29 cellular contexts compared by ENCODE assay signal in the genomic region with DNA sequence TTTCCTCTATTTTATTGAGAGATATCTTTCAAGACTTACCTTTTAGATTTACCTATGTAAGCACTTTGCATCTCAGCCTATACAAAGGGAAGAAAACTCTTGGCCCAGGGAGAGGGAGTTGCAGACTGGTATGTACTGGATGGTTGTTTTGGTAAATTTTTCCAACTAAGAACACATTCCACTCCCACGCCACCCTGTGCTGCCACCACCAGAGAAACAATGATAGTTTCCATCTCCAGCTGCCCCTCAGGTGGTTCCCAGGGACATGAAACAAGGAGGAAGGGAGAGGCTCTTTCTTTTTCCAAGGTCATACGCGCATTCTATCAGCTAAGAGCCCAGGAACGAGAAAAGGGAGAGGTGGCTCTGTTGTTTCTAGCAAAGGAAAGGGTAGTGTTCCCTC. TPM values are rescaled to one million over a fixed set of nuclear protein-coding genes. Genes with fewer than 3 reads are reported as not detected.
DNase-seq lines count a peak whose midpoint lies in the region; ATAC-seq, FAIRE-seq and TF ChIP-seq lines count a peak whose summit lies in the region.
"Had no signal": no experiment of that assay in that cellular context is flagged by ENCODE, and none has a peak within 500 bp of the region (broad histone marks: within the 10 kb centered on the region; RNA-seq: fewer than 3 reads in every experiment).

No MANE protein-coding gene starts in this region.

- H3K27me3 Mint-ChIP-seq in progenitor cell of endocrine pancreas: no peaks in the 10 kb centered on the region
- H3K27me3 Mint-ChIP-seq: activated CD4-positive, alpha-beta T cell treated with anti-CD3 and anti-CD28 coated beads for 36 hours; activated naive CD8-positive, alpha-beta T cell had no signal

- H3K9ac ChIP-seq in HUES64 (ENCODE audit: low read depth, low read length): no peak overlapping the region
- H3K9ac ChIP-seq in K562 (ENCODE audit: insufficient read depth in 1 of 2, low read depth in 2 of 2, low read length in 2 of 2): no peak overlapping the region

- ATAC-seq in K562: no peak; the same call in 2 of the 3 replicates
- ATAC-seq in HG02798 (IDR thresholded peaks at IDR 0.05; ENCODE audit: poor library complexity, unreplicated experiment): no peak
- ATAC-seq in HG03175 (IDR thresholded peaks at IDR 0.05; ENCODE audit: unreplicated experiment): no peak
- ATAC-seq: activated CD4-positive, alpha-beta T cell treated with anti-CD3 and anti-CD28 coated beads for 36 hours; activated CD8-positive, alpha-beta T cell treated with anti-CD3 and anti-CD28 coated beads, Interleukin-2, amount 10 ng/mL, durations not matched to agents 7 days and 5 days; gastroesophageal sphincter; HCT116 had no signal

- peaks cover 37% of the 10 kb centered on the region for H3K36me3 Mint-ChIP-seq in progenitor cell of endocrine pancreas (ENCODE audit: insufficient read depth)

- no peaks in the 10 kb centered on the region for H3K9me1 ChIP-seq in K562 (ENCODE audit: control insufficient read depth, insufficient read depth, low read length)

- TF ChIP-seq POLR2A in K562 (conservative IDR thresholded peaks at IDR 0.05): no peak

- TF ChIP-seq RAD21 in K562 (CRISPR knock-in tag; conservative IDR thresholded peaks at IDR 0.05 in 1 of 2, IDR thresholded peaks at IDR 0.05 in 1 of 2): no peak

- no peak for DNase-seq in K562 (ENCODE audit: extremely low read depth in 1 of 4, low spot score in 3 of 4)
- peak; percentile 30 for DNase-seq in iris pigment epithelial cell (ENCODE audit: low read depth)
- DNase-seq in progenitor cell of endocrine pancreas (ENCODE audit: low spot score, unreplicated experiment): no peak
- no peak for DNase-seq in H4 (ENCODE audit: low spot score)
- DNase-seq: activated CD4-positive, alpha-beta T cell treated with anti-CD3 and anti-CD28 coated beads for 36 hours; activated CD8-positive, alpha-beta T cell treated with anti-CD3 and anti-CD28 coated beads, Interleukin-2, amount 10 ng/mL, durations not matched to agents 7 days and 5 days; C1 segment of cervical spinal cord; Caco-2; central memory CD4-positive, alpha-beta T cell; DMS79; GF-D8; Kasumi-1; NCI-H2171; NCI-H510A; PC-9; SHP77; small intestine; stomach; transverse colon had no signal

- H3K9me3 ChIP-seq in HUES64 (ENCODE audit: insufficient read depth, low read depth, low read length): no peaks in the 10 kb centered on the region
- H3K9me3 ChIP-seq in K562 (replicated peaks; ENCODE audit: control insufficient read depth, insufficient read depth, low read depth, low read length): no peaks in the 10 kb centered on the region
- H3K9me3 ChIP-seq: ascending aorta, Caco-2, neutrophil, transverse colon had no signal

- POLR2A ChIA-PET in K562 (lab: Yijun Ruan, JAX): interaction anchor here (0.8 kb wide), 1 partner anchor 10 kb away, joined by 3 read pairs; no protein-coding TSS in a partner anchor

- no TSS peak for BruUV-seq in K562 (replicated peaks; lab: Mats Ljungman, UMichigan)

- H2AFZ ChIP-seq in K562 (ENCODE audit: low read depth, low read length): no peak overlapping the region
- H2AFZ ChIP-seq: PC-9 had no signal

- H3K4me3 Mint-ChIP-seq in progenitor cell of endocrine pancreas (ENCODE audit: low read depth): no peak overlapping the region
- H3K4me3 Mint-ChIP-seq: activated CD4-positive, alpha-beta T cell treated with anti-CD3 and anti-CD28 coated beads for 36 hours; activated CD8-positive, alpha-beta T cell treated with anti-CD3 and anti-CD28 coated beads, Interleukin-2, amount 10 ng/mL, durations not matched to agents 7 days and 5 days; activated naive CD8-positive, alpha-beta T cell had no signal

- H3K9me3 Mint-ChIP-seq in progenitor cell of endocrine pancreas (ENCODE audit: low read depth): peaks cover 7% of the 10 kb centered on the region

- H3K36me3 ChIP-seq in HUES64 (ENCODE audit: insufficient read depth, low read length): 0 out of 2 replicates have a peak, but pooled peaks cover 4% of the 10 kb centered on the region
- no peaks in the 10 kb centered on the region for H3K36me3 ChIP-seq in K562 (ENCODE audit: control insufficient read depth, insufficient read depth, low read length)
- H3K36me3 ChIP-seq: ascending aorta, gastroesophageal sphincter, neutrophil, stomach, transverse colon had no signal

- 50% methylated on average over 4 of the region's 4 CpGs for WGBS in HUES64
- 73% methylated on average over 3 of the region's 4 CpGs for WGBS in K562 (ENCODE audit: insufficient coverage, low coverage, missing lambda C conversion rate)

- no peak for TF ChIP-seq CTCF in K562 (IDR thresholded peaks at IDR 0.05 in 2 of 3, conservative IDR thresholded peaks at IDR 0.05 in 1 of 3; ENCODE audit: insufficient read depth in 2 of 3, low read depth in 1 of 3, low read length in 3 of 3)
- no peak for TF ChIP-seq CTCF in progenitor cell of endocrine pancreas (IDR thresholded peaks at IDR 0.05; ENCODE audit: unreplicated experiment)

- intact Hi-C loops in K562 (cut with micrococcal nuclease): no loop called here

- CTCF ChIA-PET in K562 (lab: Yijun Ruan, JAX; ENCODE audit: low intra/inter-chr PET ratio): no interaction called here

- H3K4me3 ChIP-seq in HUES64 (ENCODE audit: low read length) (no peak overlapping the region), K562 (no peak overlapping the region)
- H3K4me3 ChIP-seq: ascending aorta, gastroesophageal sphincter, PC-9, stomach, transverse colon had no signal

- H3K27me3 ChIP-seq in HUES64 (ENCODE audit: insufficient read depth, low read length) (no peaks in the 10 kb centered on the region), K562 (ENCODE audit: control insufficient read depth in 2 of 2, insufficient read depth in 2 of 2, low read length in 2 of 2) (no peaks in the 10 kb centered on the region)
- H3K27me3 ChIP-seq: ascending aorta, gastroesophageal sphincter, neutrophil, stomach, transverse colon had no signal

- no peak for FAIRE-seq in K562 (lab: Jason Lieb, UNC)
- FAIRE-seq: HTR-8/SVneo, small intestine had no signal

- H4K20me1 ChIP-seq in K562 (replicated peaks; ENCODE audit: control insufficient read depth, insufficient read depth, low read length): no peaks in the 10 kb centered on the region

- H3K27ac ChIP-seq in HUES64 (ENCODE audit: low read depth, low read length): peak overlapping the region; percentile 48; the same call in 1 of the 2 replicates
- no peak overlapping the region for H3K27ac ChIP-seq in K562 (ENCODE audit: extremely low read depth, low read depth, low read length)
- H3K27ac ChIP-seq: ascending aorta, gastroesophageal sphincter, neutrophil, PC-9, stomach, transverse colon had no signal

- peaks cover 9% of the 10 kb centered on the region for H3K4me1 Mint-ChIP-seq in progenitor cell of endocrine pancreas (ENCODE audit: low read depth)
- H3K4me1 Mint-ChIP-seq: activated CD4-positive, alpha-beta T cell treated with anti-CD3 and anti-CD28 coated beads for 36 hours had no signal

- in situ Hi-C loops in K562 (cut with MboI): no loop called here

- H3K4me1 ChIP-seq in HUES64 (ENCODE audit: insufficient read depth, low read length): peaks cover 22% of the 10 kb centered on the region
- H3K4me1 ChIP-seq in K562 (replicated peaks in 1 of 2; ENCODE audit: control insufficient read depth in 2 of 2, insufficient read depth in 2 of 2, low read length in 2 of 2): no peaks in the 10 kb centered on the region
- H3K4me1 ChIP-seq: ascending aorta, gastroesophageal sphincter had no signal

- TF ChIP-seq EP300 in K562 (IDR thresholded peaks at IDR 0.05; ENCODE audit: low read length): no peak

- no peak overlapping the region for H3K4me2 ChIP-seq in K562 (ENCODE audit: insufficient read depth, low read length)
- H3K4me2 ChIP-seq: PC-9 had no signal

- no peaks in the 10 kb centered on the region for H3K79me2 ChIP-seq in K562 (ENCODE audit: control insufficient read depth, insufficient read depth, low read length)

- peak overlapping the region; percentile 39 for H3K27ac Mint-ChIP-seq in progenitor cell of endocrine pancreas
- H3K27ac Mint-ChIP-seq: activated CD4-positive, alpha-beta T cell treated with anti-CD3 and anti-CD28 coated beads for 36 hours; activated CD8-positive, alpha-beta T cell treated with anti-CD3 and anti-CD28 coated beads, Interleukin-2, amount 10 ng/mL, durations not matched to agents 7 days and 5 days; activated naive CD8-positive, alpha-beta T cell; activated T-helper 2 cell treated with anti-CD3 and anti-CD28 coated beads, Interferon-gamma antibody, Interleukin-2, Interleukin-4, amounts not matched to agents 10 μg/mL and 5 μg/mL and 100 μg/mL, durations not matched to agents 14 hours and 24 hours and 36 hours had no signal

TF ChIP-seq in K562, 482 proteins besides CTCF, POLR2A, EP300 and RAD21 (continues in another document):
- TF ChIP-seq TOE1 (IDR thresholded peaks at IDR 0.05; ENCODE audit: borderline replicate concordance): no peak
- no peak for TF ChIP-seq TOE1 (CRISPR knock-in tag; IDR thresholded peaks at IDR 0.05; ENCODE audit: borderline replicate concordance, low read depth)
- TF ChIP-seq, protein P1, sequence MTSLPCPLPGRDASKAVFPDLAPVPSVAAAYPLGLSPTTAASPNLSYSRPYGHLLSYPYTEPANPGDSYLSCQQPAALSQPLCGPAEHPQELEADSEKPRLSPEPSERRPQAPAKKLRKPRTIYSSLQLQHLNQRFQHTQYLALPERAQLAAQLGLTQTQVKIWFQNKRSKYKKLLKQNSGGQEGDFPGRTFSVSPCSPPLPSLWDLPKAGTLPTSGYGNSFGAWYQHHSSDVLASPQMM (CRISPR knock-in tag; IDR thresholded peaks at IDR 0.05): no peak
- TF ChIP-seq HLTF (IDR thresholded peaks at IDR 0.05): no peak

RNA-seq across cellular contexts. Expression of a gene that starts 34.4 kb away (rescaled TPM):
- 21.0 TPM for polyA plus RNA-seq in HUES64 (2013, experiment 1 of 2)
- 20.9 TPM for polyA plus RNA-seq in HUES64 (2013, experiment 2 of 2)
- 2.5 and 6.3 TPM in 2 replicates for total RNA-seq in K562 (2011; cell fraction: chromatin; rRNA removed; ENCODE audit: low replicate concordance)
- total RNA-seq in K562 (2011; cell fraction: nucleolus; rRNA removed): 2.5 and 2.7 TPM in 2 replicates
- total RNA-seq in K562 (2011; cell fraction: nucleoplasm; rRNA removed): 3.3 and 7.7 TPM in 2 replicates
- total RNA-seq in K562 (2014; rRNA removed) (13.8 and 16.5 TPM in 2 replicates), K562 (2014; rRNA removed; fragmentation: Illumina TruSeq; extraction: Trizol) (22.4 and 24.7 TPM in 2 replicates), K562 (2015; rRNA removed; fragmentation: Illumina TruSeq; extraction: Trizol) (32.6 and 34.7 TPM in 2 replicates), K562 (2021) (14.8 and 15.7 TPM in 2 replicates), progenitor cell of endocrine pancreas (25.9 and 32.2 TPM in 2 replicates)
- polyA plus RNA-seq in K562 (2011; rRNA removed) (8.1 and 11.9 TPM in 2 replicates), K562 (2014; fragmentation: Illumina TruSeq; extraction: Trizol) (30.9 and 42.0 TPM in 2 replicates), K562 (2014; fragmentation: Nextera tagmentation; extraction: Ambion mirVana) (1 to 10 TPM; 6.2 to 6.6 TPM), K562 (2014; rRNA removed) (15.6 and 19.0 TPM in 2 replicates)
- polyA plus RNA-seq in K562 (2011; cell fraction: cytosol; rRNA removed): 5.8 and 7.1 TPM in 2 replicates
- 5.1 and 5.8 TPM in 2 replicates for polyA plus RNA-seq in K562 (2011; cell fraction: nucleus; rRNA removed)
- polyA plus RNA-seq in K562 (2012): 16.1 and 24.0 TPM in 2 replicates
- 5.4 and 7.6 TPM in 2 replicates for polyA minus RNA-seq in K562 (2011; rRNA and poly(A)+ RNA removed)
- polyA minus RNA-seq in K562 (2011; cell fraction: cytosol; rRNA and poly(A)+ RNA removed): 3.1 and 4.3 TPM in 2 replicates
- 4.7 and 5.2 TPM in 2 replicates for polyA minus RNA-seq in K562 (2011; cell fraction: nucleus; rRNA and poly(A)+ RNA removed)
- 29.7 and 29.8 TPM in 2 replicates for total RNA-seq in H4 (2014; rRNA removed; shearing (Covaris generic))
